In genomic region chr9:127531676-127532075, GRCh38 we compare ENCODE assay signal across 18 cellular contexts.
DNase-seq lines count a peak whose midpoint lies in the region; FAIRE-seq and TF ChIP-seq lines count a peak whose summit lies in the region.
"Had no signal": no experiment of that assay in that cellular context is flagged by ENCODE, and none has a peak within 500 bp of the region (broad histone marks: within the 10 kb centered on the region; RNA-seq: fewer than 3 reads in every experiment).

No MANE protein-coding gene starts in this region.

- H3K27me3 ChIP-seq in mesenchymal stem cell (ENCODE audit: control insufficient read depth in 1 of 2, insufficient read depth in 1 of 2, low read length in 2 of 2), result no peaks in the 10 kb centered on the region

- peaks cover 68% of the 10 kb centered on the region for H3K4me1 Mint-ChIP-seq in HFFc6 (ENCODE audit: low read depth)
- H3K4me1 Mint-ChIP-seq in dendritic cell treated with granulocyte-macrophage colony-stimulating factor and Interleukin-4, amounts not matched to agents 40 ng/mL and 50 ng/mL, for 4 days (ENCODE audit: low read depth), result peaks cover 72% of the 10 kb centered on the region
- H3K4me1 Mint-ChIP-seq: CD14-positive monocyte had no signal

- H2BK12ac ChIP-seq in mesenchymal stem cell (ENCODE audit: low read length in 2 of 2), result no peak overlapping the region

- peaks cover 75 to 85% of the 10 kb centered on the region in 2 experiments for H3K36me3 ChIP-seq in mesenchymal stem cell (ENCODE audit: control insufficient read depth in 1 of 2, insufficient read depth in 2 of 2, low read depth in 1 of 2, low read length in 2 of 2)

- peaks cover 43% of the 10 kb centered on the region for H3K36me3 Mint-ChIP-seq in HFFc6 (ENCODE audit: low read depth)
- H3K36me3 Mint-ChIP-seq in dendritic cell treated with granulocyte-macrophage colony-stimulating factor and Interleukin-4, amounts not matched to agents 40 ng/mL and 50 ng/mL, for 4 days (ENCODE audit: low read depth), result peaks cover 100% of the 10 kb centered on the region

- peak; percentile 46 for DNase-seq in EH (ENCODE audit: low read depth)
- DNase-seq in HFFc6, result no peak
- DNase-seq in mesenchymal stem cell, result no peak
- no peak for DNase-seq in RCC 7860 (ENCODE audit: low spot score)
- DNase-seq in NCI-H1930 (lab: John Stamatoyannopoulos, UW), result no peak
- no peak for DNase-seq in activated T-cell treated with anti-CD3 and anti-CD28 coated beads, Interleukin-2, amount 50 U/mL, for 1 hour
- DNase-seq: ACHN, AML-193, KG1, NCI-H1048, NCI-H146, NCI-H2081 treated with DMSO at 0.1 percent for 48 hours, NCI-H226, NCI-H526, PC-3, SW 1271 had no signal

- H2AFZ ChIP-seq in mesenchymal stem cell (ENCODE audit: low read depth, low read length), result no peak overlapping the region

- WGBS in mesenchymal stem cell, result 87% methylated on average over 13 of the region's 13 CpGs

- peak overlapping the region in 1 of 2 experiments; percentile 28 for H3K18ac ChIP-seq in mesenchymal stem cell (ENCODE audit: low read depth in 1 of 2, low read length in 2 of 2)

- H3K27ac ChIP-seq in mesenchymal stem cell (ENCODE audit: low read length, poor library complexity, severe bottlenecking), result peak overlapping the region; percentile 11

- peaks cover 55% of the 10 kb centered on the region for H3K4me1 ChIP-seq in mesenchymal stem cell (ENCODE audit: control insufficient read depth, insufficient read depth, low read depth, low read length)

- intact Hi-C loops in dendritic cell treated with granulocyte-macrophage colony-stimulating factor and Interleukin-4, amounts not matched to agents 40 ng/mL and 50 ng/mL, for 4 days (cut with micrococcal nuclease), result no loop called here

- no peak for TF ChIP-seq CTCF in HFFc6 (IDR thresholded peaks at IDR 0.05)

- H3K23ac ChIP-seq in mesenchymal stem cell (ENCODE audit: low read length in 2 of 2), result peak overlapping the region in 1 of 2 experiments; percentile 66

- H3K27me3 Mint-ChIP-seq in HFFc6 (ENCODE audit: insufficient read depth), result peaks cover 5% of the 10 kb centered on the region
- H3K27me3 Mint-ChIP-seq in dendritic cell treated with granulocyte-macrophage colony-stimulating factor and Interleukin-4, amounts not matched to agents 40 ng/mL and 50 ng/mL, for 4 days, result no peaks in the 10 kb centered on the region

- no peak overlapping the region for H2BK5ac ChIP-seq in mesenchymal stem cell (ENCODE audit: low read depth, low read length, poor library complexity, severe bottlenecking)

- H2BK120ac ChIP-seq in mesenchymal stem cell (ENCODE audit: low read depth, low read length), result no peak overlapping the region

- no peak overlapping the region for H3K9ac ChIP-seq in mesenchymal stem cell (ENCODE audit: low read length)

- no peaks in the 10 kb centered on the region for H3K9me3 ChIP-seq in mesenchymal stem cell (ENCODE audit: control insufficient read depth, low read length)

- H3K9me3 Mint-ChIP-seq in HFFc6, result no peaks in the 10 kb centered on the region; the same call in 1 of the 2 replicates
- H3K9me3 Mint-ChIP-seq in dendritic cell treated with granulocyte-macrophage colony-stimulating factor and Interleukin-4, amounts not matched to agents 40 ng/mL and 50 ng/mL, for 4 days, result peaks cover 5% of the 10 kb centered on the region

- H3K14ac ChIP-seq in mesenchymal stem cell (ENCODE audit: low read length in 2 of 2), result no peak overlapping the region

- no peak overlapping the region for H3K4me3 ChIP-seq in mesenchymal stem cell (ENCODE audit: insufficient read depth in 1 of 2, low read depth in 1 of 2, low read length in 2 of 2)

- no peak for FAIRE-seq in RCC 7860 (lab: Jason Lieb, UNC)

- H4K8ac ChIP-seq in mesenchymal stem cell (ENCODE audit: low read length), result peak overlapping the region; percentile 4

- H3K4me3 Mint-ChIP-seq in HFFc6, result no peak overlapping the region
- no peak overlapping the region for H3K4me3 Mint-ChIP-seq in dendritic cell treated with granulocyte-macrophage colony-stimulating factor and Interleukin-4, amounts not matched to agents 40 ng/mL and 50 ng/mL, for 4 days
- H3K4me3 Mint-ChIP-seq: CD14-positive monocyte had no signal

- peak overlapping the region; percentile 63 for H2AK5ac ChIP-seq in mesenchymal stem cell (ENCODE audit: low read length, severe bottlenecking)

- H3K27ac Mint-ChIP-seq in HFFc6, result peak overlapping the region; percentile 72
- H3K27ac Mint-ChIP-seq in dendritic cell treated with granulocyte-macrophage colony-stimulating factor and Interleukin-4, amounts not matched to agents 40 ng/mL and 50 ng/mL, for 4 days, result peak overlapping the region; percentile 40

- no peak overlapping the region for H3K4me2 ChIP-seq in mesenchymal stem cell (ENCODE audit: low read length, poor library complexity, severe bottlenecking)

- H4K91ac ChIP-seq in mesenchymal stem cell (ENCODE audit: low read length), result no peak overlapping the region

- no peak overlapping the region for H3K4ac ChIP-seq in mesenchymal stem cell (ENCODE audit: low read depth in 1 of 2, low read length in 2 of 2)

- no peak overlapping the region for H2BK15ac ChIP-seq in mesenchymal stem cell (ENCODE audit: low read depth, poor library complexity, severe bottlenecking)

- peaks cover 3% of the 10 kb centered on the region for H3K79me1 ChIP-seq in mesenchymal stem cell (replicated peaks; ENCODE audit: low read length, poor library complexity, severe bottlenecking)
